2 cellular contexts compared by ENCODE assay signal in genomic region chr10:46284286-46285229, GRCh38.
A peak's percentile ranks its signal among the peaks of the same experiment; 100 is the strongest.
TF ChIP-seq lines count a peak whose summit lies in the region.

No MANE protein-coding gene starts in this region.

TF ChIP-seq in A549, 52 proteins besides CTCF, POLR2A, EP300 and RAD21 (continued from another document):
- TF ChIP-seq, protein P1, sequence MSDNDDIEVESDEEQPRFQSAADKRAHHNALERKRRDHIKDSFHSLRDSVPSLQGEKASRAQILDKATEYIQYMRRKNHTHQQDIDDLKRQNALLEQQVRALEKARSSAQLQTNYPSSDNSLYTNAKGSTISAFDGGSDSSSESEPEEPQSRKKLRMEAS (IDR thresholded peaks at IDR 0.05) = peak; percentile 66
- TF ChIP-seq EHF (CRISPR knock-in tag; IDR thresholded peaks at IDR 0.05) (no peak), JUN (IDR thresholded peaks at IDR 0.05) (peak; percentile 44 to 65; a peak in 4 of 5 replicates), E2F6 (IDR thresholded peaks at IDR 0.05; ENCODE audit: borderline replicate concordance, low read depth) (peak; percentile 63), FOSB (CRISPR knock-in tag; IDR thresholded peaks at IDR 0.05) (no peak), SMC3 (IDR thresholded peaks at IDR 0.05) (0 out of 3 replicates have a peak, but pooled peaks have one; percentile 5), HOXB5 (CRISPR knock-in tag; IDR thresholded peaks at IDR 0.05) (no peak), PHF8 (IDR thresholded peaks at IDR 0.05; ENCODE audit: borderline replicate concordance, low read depth) (peak; percentile 62; the same call in 1 of the 2 replicates)
- TF ChIP-seq, protein P2, sequence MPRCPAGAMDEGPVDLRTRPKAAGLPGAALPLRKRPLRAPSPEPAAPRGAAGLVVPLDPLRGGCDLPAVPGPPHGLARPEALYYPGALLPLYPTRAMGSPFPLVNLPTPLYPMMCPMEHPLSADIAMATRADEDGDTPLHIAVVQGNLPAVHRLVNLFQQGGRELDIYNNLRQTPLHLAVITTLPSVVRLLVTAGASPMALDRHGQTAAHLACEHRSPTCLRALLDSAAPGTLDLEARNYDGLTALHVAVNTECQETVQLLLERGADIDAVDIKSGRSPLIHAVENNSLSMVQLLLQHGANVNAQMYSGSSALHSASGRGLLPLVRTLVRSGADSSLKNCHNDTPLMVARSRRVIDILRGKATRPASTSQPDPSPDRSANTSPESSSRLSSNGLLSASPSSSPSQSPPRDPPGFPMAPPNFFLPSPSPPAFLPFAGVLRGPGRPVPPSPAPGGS (IDR thresholded peaks at IDR 0.05) = peak; percentile 81; the same call in 2 of the 3 replicates

TF ChIP-seq in HepG2, 621 proteins besides CTCF, POLR2A, EP300 and RAD21 (continued from another document and continues in another):
- TF ChIP-seq BRF2 (CRISPR knock-in tag; IDR thresholded peaks at IDR 0.05) = no peak
- TF ChIP-seq ZBTB7A (CRISPR knock-in tag; IDR thresholded peaks at IDR 0.05) = no peak
- peak; percentile 52 for TF ChIP-seq HNRNPLL (IDR thresholded peaks at IDR 0.05; ENCODE audit: low read depth, low read length, poor library complexity, severe bottlenecking)
- TF ChIP-seq ZNF10 (CRISPR knock-in tag; IDR thresholded peaks at IDR 0.05; ENCODE audit: borderline replicate concordance, low read depth) = no peak
- TF ChIP-seq YEATS2 (CRISPR knock-in tag; IDR thresholded peaks at IDR 0.05; ENCODE audit: borderline replicate concordance) = no peak
- TF ChIP-seq, protein P3, sequence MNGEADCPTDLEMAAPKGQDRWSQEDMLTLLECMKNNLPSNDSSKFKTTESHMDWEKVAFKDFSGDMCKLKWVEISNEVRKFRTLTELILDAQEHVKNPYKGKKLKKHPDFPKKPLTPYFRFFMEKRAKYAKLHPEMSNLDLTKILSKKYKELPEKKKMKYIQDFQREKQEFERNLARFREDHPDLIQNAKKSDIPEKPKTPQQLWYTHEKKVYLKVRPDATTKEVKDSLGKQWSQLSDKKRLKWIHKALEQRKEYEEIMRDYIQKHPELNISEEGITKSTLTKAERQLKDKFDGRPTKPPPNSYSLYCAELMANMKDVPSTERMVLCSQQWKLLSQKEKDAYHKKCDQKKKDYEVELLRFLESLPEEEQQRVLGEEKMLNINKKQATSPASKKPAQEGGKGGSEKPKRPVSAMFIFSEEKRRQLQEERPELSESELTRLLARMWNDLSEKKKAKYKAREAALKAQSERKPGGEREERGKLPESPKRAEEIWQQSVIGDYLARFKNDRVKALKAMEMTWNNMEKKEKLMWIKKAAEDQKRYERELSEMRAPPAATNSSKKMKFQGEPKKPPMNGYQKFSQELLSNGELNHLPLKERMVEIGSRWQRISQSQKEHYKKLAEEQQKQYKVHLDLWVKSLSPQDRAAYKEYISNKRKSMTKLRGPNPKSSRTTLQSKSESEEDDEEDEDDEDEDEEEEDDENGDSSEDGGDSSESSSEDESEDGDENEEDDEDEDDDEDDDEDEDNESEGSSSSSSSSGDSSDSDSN (CRISPR knock-in tag; IDR thresholded peaks at IDR 0.05) = peak; percentile 51; the same call in 1 of the 2 replicates
- no peak for TF ChIP-seq ZBTB1 (CRISPR knock-in tag; IDR thresholded peaks at IDR 0.05; ENCODE audit: borderline replicate concordance)
- TF ChIP-seq, protein P4, sequence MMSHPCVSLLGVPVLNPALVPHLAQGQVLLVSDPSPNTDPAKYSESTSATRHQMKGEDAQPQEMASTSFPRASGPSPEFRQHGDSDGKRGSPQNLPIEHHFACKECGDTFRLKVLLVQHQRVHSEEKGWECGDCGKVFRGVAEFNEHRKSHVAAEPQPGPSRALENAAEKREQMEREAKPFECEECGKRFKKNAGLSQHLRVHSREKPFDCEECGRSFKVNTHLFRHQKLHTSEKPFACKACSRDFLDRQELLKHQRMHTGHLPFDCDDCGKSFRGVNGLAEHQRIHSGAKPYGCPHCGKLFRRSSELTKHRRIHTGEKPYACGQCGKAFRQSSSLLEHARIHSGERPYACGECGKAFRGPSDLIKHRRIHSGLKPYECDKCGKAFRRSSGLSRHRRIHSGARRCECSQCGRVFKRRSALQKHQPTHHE (CRISPR knock-in tag; IDR thresholded peaks at IDR 0.05; ENCODE audit: borderline replicate concordance) = no peak
- TF ChIP-seq, protein P5, sequence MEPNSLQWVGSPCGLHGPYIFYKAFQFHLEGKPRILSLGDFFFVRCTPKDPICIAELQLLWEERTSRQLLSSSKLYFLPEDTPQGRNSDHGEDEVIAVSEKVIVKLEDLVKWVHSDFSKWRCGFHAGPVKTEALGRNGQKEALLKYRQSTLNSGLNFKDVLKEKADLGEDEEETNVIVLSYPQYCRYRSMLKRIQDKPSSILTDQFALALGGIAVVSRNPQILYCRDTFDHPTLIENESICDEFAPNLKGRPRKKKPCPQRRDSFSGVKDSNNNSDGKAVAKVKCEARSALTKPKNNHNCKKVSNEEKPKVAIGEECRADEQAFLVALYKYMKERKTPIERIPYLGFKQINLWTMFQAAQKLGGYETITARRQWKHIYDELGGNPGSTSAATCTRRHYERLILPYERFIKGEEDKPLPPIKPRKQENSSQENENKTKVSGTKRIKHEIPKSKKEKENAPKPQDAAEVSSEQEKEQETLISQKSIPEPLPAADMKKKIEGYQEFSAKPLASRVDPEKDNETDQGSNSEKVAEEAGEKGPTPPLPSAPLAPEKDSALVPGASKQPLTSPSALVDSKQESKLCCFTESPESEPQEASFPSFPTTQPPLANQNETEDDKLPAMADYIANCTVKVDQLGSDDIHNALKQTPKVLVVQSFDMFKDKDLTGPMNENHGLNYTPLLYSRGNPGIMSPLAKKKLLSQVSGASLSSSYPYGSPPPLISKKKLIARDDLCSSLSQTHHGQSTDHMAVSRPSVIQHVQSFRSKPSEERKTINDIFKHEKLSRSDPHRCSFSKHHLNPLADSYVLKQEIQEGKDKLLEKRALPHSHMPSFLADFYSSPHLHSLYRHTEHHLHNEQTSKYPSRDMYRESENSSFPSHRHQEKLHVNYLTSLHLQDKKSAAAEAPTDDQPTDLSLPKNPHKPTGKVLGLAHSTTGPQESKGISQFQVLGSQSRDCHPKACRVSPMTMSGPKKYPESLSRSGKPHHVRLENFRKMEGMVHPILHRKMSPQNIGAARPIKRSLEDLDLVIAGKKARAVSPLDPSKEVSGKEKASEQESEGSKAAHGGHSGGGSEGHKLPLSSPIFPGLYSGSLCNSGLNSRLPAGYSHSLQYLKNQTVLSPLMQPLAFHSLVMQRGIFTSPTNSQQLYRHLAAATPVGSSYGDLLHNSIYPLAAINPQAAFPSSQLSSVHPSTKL (CRISPR knock-in tag; IDR thresholded peaks at IDR 0.05) = no peak; the same call in 1 of the 2 replicates
- TF ChIP-seq SIN3A (IDR thresholded peaks at IDR 0.05; ENCODE audit: borderline replicate concordance, low read depth, low read length) = no peak
- TF ChIP-seq, protein P6, sequence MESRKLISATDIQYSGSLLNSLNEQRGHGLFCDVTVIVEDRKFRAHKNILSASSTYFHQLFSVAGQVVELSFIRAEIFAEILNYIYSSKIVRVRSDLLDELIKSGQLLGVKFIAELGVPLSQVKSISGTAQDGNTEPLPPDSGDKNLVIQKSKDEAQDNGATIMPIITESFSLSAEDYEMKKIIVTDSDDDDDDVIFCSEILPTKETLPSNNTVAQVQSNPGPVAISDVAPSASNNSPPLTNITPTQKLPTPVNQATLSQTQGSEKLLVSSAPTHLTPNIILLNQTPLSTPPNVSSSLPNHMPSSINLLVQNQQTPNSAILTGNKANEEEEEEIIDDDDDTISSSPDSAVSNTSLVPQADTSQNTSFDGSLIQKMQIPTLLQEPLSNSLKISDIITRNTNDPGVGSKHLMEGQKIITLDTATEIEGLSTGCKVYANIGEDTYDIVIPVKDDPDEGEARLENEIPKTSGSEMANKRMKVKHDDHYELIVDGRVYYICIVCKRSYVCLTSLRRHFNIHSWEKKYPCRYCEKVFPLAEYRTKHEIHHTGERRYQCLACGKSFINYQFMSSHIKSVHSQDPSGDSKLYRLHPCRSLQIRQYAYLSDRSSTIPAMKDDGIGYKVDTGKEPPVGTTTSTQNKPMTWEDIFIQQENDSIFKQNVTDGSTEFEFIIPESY (CRISPR knock-in tag; IDR thresholded peaks at IDR 0.05) = no peak
- TF ChIP-seq, protein P7, sequence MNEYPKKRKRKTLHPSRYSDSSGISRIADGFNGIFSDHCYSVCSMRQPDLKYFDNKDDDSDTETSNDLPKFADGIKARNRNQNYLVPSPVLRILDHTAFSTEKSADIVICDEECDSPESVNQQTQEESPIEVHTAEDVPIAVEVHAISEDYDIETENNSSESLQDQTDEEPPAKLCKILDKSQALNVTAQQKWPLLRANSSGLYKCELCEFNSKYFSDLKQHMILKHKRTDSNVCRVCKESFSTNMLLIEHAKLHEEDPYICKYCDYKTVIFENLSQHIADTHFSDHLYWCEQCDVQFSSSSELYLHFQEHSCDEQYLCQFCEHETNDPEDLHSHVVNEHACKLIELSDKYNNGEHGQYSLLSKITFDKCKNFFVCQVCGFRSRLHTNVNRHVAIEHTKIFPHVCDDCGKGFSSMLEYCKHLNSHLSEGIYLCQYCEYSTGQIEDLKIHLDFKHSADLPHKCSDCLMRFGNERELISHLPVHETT (CRISPR knock-in tag; conservative IDR thresholded peaks at IDR 0.05) = no peak
- no peak for TF ChIP-seq SP140L (CRISPR knock-in tag; IDR thresholded peaks at IDR 0.05; ENCODE audit: borderline replicate concordance)
- TF ChIP-seq U2AF1 (optimal IDR thresholded peaks at IDR 0.05; ENCODE audit: low read depth, low read length) = no peak
- TF ChIP-seq ELF3 (CRISPR knock-in tag; IDR thresholded peaks at IDR 0.05) = no peak
- peak; percentile 40; the same call in 1 of the 2 replicates for TF ChIP-seq TBX2 (CRISPR knock-in tag; IDR thresholded peaks at IDR 0.05; ENCODE audit: borderline replicate concordance)
- TF ChIP-seq ATF4 (CRISPR knock-in tag; IDR thresholded peaks at IDR 0.05) = no peak
- no peak for TF ChIP-seq ZBTB21 (CRISPR knock-in tag; IDR thresholded peaks at IDR 0.05)
- no peak for TF ChIP-seq ZBTB42 (CRISPR knock-in tag; IDR thresholded peaks at IDR 0.05)
- TF ChIP-seq KDM5B (CRISPR knock-in tag; IDR thresholded peaks at IDR 0.05; ENCODE audit: borderline replicate concordance) = peak; percentile 63; the same call in 1 of the 2 replicates
- no peak for TF ChIP-seq TERF1 (CRISPR knock-in tag; IDR thresholded peaks at IDR 0.05)
- no peak for TF ChIP-seq YY1 (IDR thresholded peaks at IDR 0.05; ENCODE audit: insufficient read depth, insufficient replicate concordance, low read depth, low read length)
- TF ChIP-seq DNMT1 (CRISPR knock-in tag; IDR thresholded peaks at IDR 0.05) = 0 out of 2 replicates have a peak, but pooled peaks have one; percentile 45
- no peak for TF ChIP-seq ZKSCAN1 (IDR thresholded peaks at IDR 0.05; ENCODE audit: low read length)
- TF ChIP-seq ZNF414 (CRISPR knock-in tag; IDR thresholded peaks at IDR 0.05) = no peak
- TF ChIP-seq, protein P8, sequence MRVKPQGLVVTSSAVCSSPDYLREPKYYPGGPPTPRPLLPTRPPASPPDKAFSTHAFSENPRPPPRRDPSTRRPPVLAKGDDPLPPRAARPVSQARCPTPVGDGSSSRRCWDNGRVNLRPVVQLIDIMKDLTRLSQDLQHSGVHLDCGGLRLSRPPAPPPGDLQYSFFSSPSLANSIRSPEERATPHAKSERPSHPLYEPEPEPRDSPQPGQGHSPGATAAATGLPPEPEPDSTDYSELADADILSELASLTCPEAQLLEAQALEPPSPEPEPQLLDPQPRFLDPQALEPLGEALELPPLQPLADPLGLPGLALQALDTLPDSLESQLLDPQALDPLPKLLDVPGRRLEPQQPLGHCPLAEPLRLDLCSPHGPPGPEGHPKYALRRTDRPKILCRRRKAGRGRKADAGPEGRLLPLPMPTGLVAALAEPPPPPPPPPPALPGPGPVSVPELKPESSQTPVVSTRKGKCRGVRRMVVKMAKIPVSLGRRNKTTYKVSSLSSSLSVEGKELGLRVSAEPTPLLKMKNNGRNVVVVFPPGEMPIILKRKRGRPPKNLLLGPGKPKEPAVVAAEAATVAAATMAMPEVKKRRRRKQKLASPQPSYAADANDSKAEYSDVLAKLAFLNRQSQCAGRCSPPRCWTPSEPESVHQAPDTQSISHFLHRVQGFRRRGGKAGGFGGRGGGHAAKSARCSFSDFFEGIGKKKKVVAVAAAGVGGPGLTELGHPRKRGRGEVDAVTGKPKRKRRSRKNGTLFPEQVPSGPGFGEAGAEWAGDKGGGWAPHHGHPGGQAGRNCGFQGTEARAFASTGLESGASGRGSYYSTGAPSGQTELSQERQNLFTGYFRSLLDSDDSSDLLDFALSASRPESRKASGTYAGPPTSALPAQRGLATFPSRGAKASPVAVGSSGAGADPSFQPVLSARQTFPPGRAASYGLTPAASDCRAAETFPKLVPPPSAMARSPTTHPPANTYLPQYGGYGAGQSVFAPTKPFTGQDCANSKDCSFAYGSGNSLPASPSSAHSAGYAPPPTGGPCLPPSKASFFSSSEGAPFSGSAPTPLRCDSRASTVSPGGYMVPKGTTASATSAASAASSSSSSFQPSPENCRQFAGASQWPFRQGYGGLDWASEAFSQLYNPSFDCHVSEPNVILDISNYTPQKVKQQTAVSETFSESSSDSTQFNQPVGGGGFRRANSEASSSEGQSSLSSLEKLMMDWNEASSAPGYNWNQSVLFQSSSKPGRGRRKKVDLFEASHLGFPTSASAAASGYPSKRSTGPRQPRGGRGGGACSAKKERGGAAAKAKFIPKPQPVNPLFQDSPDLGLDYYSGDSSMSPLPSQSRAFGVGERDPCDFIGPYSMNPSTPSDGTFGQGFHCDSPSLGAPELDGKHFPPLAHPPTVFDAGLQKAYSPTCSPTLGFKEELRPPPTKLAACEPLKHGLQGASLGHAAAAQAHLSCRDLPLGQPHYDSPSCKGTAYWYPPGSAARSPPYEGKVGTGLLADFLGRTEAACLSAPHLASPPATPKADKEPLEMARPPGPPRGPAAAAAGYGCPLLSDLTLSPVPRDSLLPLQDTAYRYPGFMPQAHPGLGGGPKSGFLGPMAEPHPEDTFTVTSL (CRISPR knock-in tag; IDR thresholded peaks at IDR 0.05; ENCODE audit: borderline replicate concordance) = no peak
